Comparison of ENCODE assay signal across 24 cellular contexts in genomic region chr7:66333443-66333842, GRCh38.
DNase-seq lines count a peak whose midpoint lies in the region; ATAC-seq, FAIRE-seq and TF ChIP-seq lines count a peak whose summit lies in the region.
"Had no signal": no experiment of that assay in that cellular context is flagged by ENCODE, and none has a peak within 500 bp of the region (broad histone marks: within the 10 kb centered on the region; RNA-seq: fewer than 3 reads in every experiment).

No MANE protein-coding gene starts in this region.

- peak overlapping the region; percentile 42 for H3K4me2 ChIP-seq in hepatocyte
- H3K4me2 ChIP-seq: SK-N-SH had no signal

- peak overlapping the region in 1 of 2 donors; percentile 2 for H3K9ac ChIP-seq in liver (ENCODE audit: low read depth in 1 of 2, low read length in 2 of 2)
- H3K9ac ChIP-seq: SK-N-SH had no signal

- no peaks in the 10 kb centered on the region for H4K20me1 ChIP-seq in hepatocyte (ENCODE audit: insufficient read depth, poor library complexity, severe bottlenecking)

- DNase-seq in RCC 7860 (ENCODE audit: low spot score) (no peak), hepatocyte (ENCODE audit: low spot score) (no peak), heart right ventricle (no peak), NCI-H2081 treated with DMSO at 0.1 percent for 48 hours (lab: John Stamatoyannopoulos, UW) (no peak)
- DNase-seq: BE2C, KBM-7, MG63, NCI-H1105 treated with DMSO at 0.1 percent for 48 hours, NCI-H146, NCI-H1930, NCI-H2227 treated with DMSO at 0.1 percent for 48 hours, NCI-H510A, NCI-H69, OCI-M1, Peyer's patch, SIG-M5, SK-N-SH, SW 1271 had no signal

- FAIRE-seq in RCC 7860 (lab: Jason Lieb, UNC): peak; percentile 79
- FAIRE-seq: D721Med, GM19239 had no signal

- H3K36me3 ChIP-seq in hepatocyte (replicated peaks; ENCODE audit: insufficient read depth, low read depth): no peaks in the 10 kb centered on the region
- no peaks in the 10 kb centered on the region for H3K36me3 ChIP-seq in liver (ENCODE audit: control insufficient read depth in 4 of 4, insufficient read depth in 3 of 4, low read depth in 1 of 4, low read length in 3 of 4)
- no peaks in the 10 kb centered on the region for H3K36me3 ChIP-seq in heart right ventricle
- H3K36me3 ChIP-seq: BE2C, MG63, Peyer's patch had no signal

- H3K9me3 ChIP-seq in hepatocyte (ENCODE audit: low read depth) (peaks cover 10% of the 10 kb centered on the region), liver (ENCODE audit: control insufficient read depth in 4 of 4, low read length in 3 of 4) (no peaks in the 10 kb centered on the region), heart right ventricle (peaks cover 0 to 21% (median 8%) of the 10 kb centered on the region in 11 donors)
- H3K9me3 ChIP-seq: BE2C, Peyer's patch had no signal

- intact Hi-C loops in heart right ventricle (cut with DNase I): no loop called here

- H3K27me3 ChIP-seq in hepatocyte (no peaks in the 10 kb centered on the region), liver (ENCODE audit: control insufficient read depth in 4 of 4, insufficient read depth in 4 of 4, low read length in 3 of 4) (no peaks in the 10 kb centered on the region), heart right ventricle (no peaks in the 10 kb centered on the region)
- H3K27me3 ChIP-seq: BE2C, MG63, Peyer's patch had no signal

- TF ChIP-seq CTCF in hepatocyte (IDR thresholded peaks at IDR 0.05; ENCODE audit: poor library complexity) (no peak), liver (IDR thresholded peaks at IDR 0.05; ENCODE audit: low read depth, low read length, missing input control) (no peak), heart right ventricle (IDR thresholded peaks at IDR 0.05) (no peak)

- TF ChIP-seq RAD21 in liver (IDR thresholded peaks at IDR 0.05): peak in 1 of 2 donors; percentile 13

- ATAC-seq in heart right ventricle: no peak
- no peak for ATAC-seq in GM21515 (IDR thresholded peaks at IDR 0.05; ENCODE audit: unreplicated experiment)
- ATAC-seq in HG03565 (IDR thresholded peaks at IDR 0.05; ENCODE audit: unreplicated experiment): no peak
- ATAC-seq: HCT116 had no signal

- H3K27ac ChIP-seq in hepatocyte (peak overlapping the region; percentile 79), liver (ENCODE audit: low read depth in 1 of 2, low read length in 2 of 2) (peak overlapping the region; percentile 72 to 76), heart right ventricle (no peak overlapping the region)
- H3K27ac ChIP-seq: Peyer's patch had no signal

- no peak overlapping the region for H2AFZ ChIP-seq in hepatocyte

- H3K9me2 ChIP-seq in hepatocyte (replicated peaks; ENCODE audit: insufficient read depth): no peaks in the 10 kb centered on the region
- H3K9me2 ChIP-seq: SK-N-SH had no signal

- WGBS in hepatocyte (ENCODE audit: low lambda C conversion rate, missing lambda C conversion rate): 52% methylated on average over 1 of the region's 1 CpG
- 40% methylated on average over 1 of the region's 1 CpG for WGBS in liver
- 84 to 89% methylated on average over 1 of the region's 1 CpG for WGBS in heart right ventricle, 2 donors

- H3K4me3 ChIP-seq in hepatocyte: no peak overlapping the region
- H3K4me3 ChIP-seq in liver (ENCODE audit: low read depth in 1 of 3, low read length in 3 of 3): no peak overlapping the region
- H3K4me3 ChIP-seq in heart right ventricle: no peak overlapping the region
- H3K4me3 ChIP-seq: MG63, Peyer's patch had no signal

- peaks cover 48% of the 10 kb centered on the region for H3K79me2 ChIP-seq in hepatocyte

- H3K4me1 ChIP-seq in hepatocyte (ENCODE audit: insufficient read depth): peaks cover 24% of the 10 kb centered on the region
- H3K4me1 ChIP-seq in liver (ENCODE audit: control insufficient read depth in 4 of 4, insufficient read depth in 4 of 4, low read length in 3 of 4): peaks cover 4 to 16% (median 11%) of the 10 kb centered on the region in 4 donors
- peaks cover 0 to 18% (median 13%) of the 10 kb centered on the region in 9 donors for H3K4me1 ChIP-seq in heart right ventricle
- H3K4me1 ChIP-seq: Peyer's patch had no signal

TF ChIP-seq in liver, 16 proteins besides CTCF, POLR2A, EP300 and RAD21:
- TF ChIP-seq SP1 (IDR thresholded peaks at IDR 0.05): no peak
- peak in 1 of 2 donors; percentile 44 for TF ChIP-seq JUND (IDR thresholded peaks at IDR 0.05)
- no peak for TF ChIP-seq GABPA (IDR thresholded peaks at IDR 0.05 in 1 of 2, conservative IDR thresholded peaks at IDR 0.05 in 1 of 2)
- TF ChIP-seq FOXA2 (IDR thresholded peaks at IDR 0.05): peak; percentile 29
- TF ChIP-seq TAF1 (conservative IDR thresholded peaks at IDR 0.05): no peak
- no peak for TF ChIP-seq NR2F2 (IDR thresholded peaks at IDR 0.05)
- no peak for TF ChIP-seq ATF3 (IDR thresholded peaks at IDR 0.05)
- TF ChIP-seq RXRA (IDR thresholded peaks at IDR 0.05): peak in 1 of 2 donors; percentile 42
- peak in 1 of 2 donors; percentile 36 for TF ChIP-seq HNF4A (conservative IDR thresholded peaks at IDR 0.05)
- TF ChIP-seq FOXA1 (IDR thresholded peaks at IDR 0.05): no peak
- TF ChIP-seq MAX (IDR thresholded peaks at IDR 0.05): no peak
- peak; percentile 54 for TF ChIP-seq YY1 (IDR thresholded peaks at IDR 0.05)
- TF ChIP-seq HNF4G (IDR thresholded peaks at IDR 0.05): no peak
- TF ChIP-seq REST (IDR thresholded peaks at IDR 0.05): peak; percentile 45
- TF ChIP-seq EGR1 (IDR thresholded peaks at IDR 0.05; ENCODE audit: low read depth in 2 of 2): no peak
- no peak for TF ChIP-seq ZBTB33 (IDR thresholded peaks at IDR 0.05)
TF ChIP-seq in liver: peak in this region for 6.

Comparison
In these comparisons a context has a peak if more than half of its experiments do, and no peak if none do; other contexts are left out.
1. H3K27ac ChIP-seq: peak in hepatocyte (single experiment) and liver (2 of 2); none in heart right ventricle (0 of 10).